Comparison of ENCODE assay signal across 33 cellular contexts in the genomic region with DNA sequence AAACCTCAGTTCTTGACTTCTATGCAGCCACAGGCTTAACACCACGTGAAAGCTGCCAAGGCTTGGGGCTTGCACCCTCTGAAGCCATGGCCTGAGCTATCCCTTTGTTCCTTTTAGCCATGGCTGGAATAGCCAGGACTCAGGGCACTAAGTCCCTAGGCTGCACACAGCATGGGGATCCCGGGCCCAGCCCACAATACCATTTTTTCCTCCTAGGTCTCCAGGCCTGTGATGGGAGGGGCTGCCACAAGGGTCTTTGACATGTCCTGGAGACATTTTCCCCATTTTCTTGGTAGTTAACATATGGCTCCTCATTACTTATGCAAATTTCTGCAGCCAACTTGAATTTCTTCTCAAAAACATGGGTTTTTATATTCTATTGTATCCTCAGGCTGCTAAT.
A peak's percentile ranks its signal among the peaks of the same experiment; 100 is the strongest.
DNase-seq lines count a peak whose midpoint lies in the region; ATAC-seq, FAIRE-seq and TF ChIP-seq lines count a peak whose summit lies in the region.
"Had no signal": no experiment of that assay in that cellular context is flagged by ENCODE, and none has a peak within 500 bp of the region (broad histone marks: within the 10 kb centered on the region; RNA-seq: fewer than 3 reads in every experiment).

No MANE protein-coding gene starts in this region.

- H4K12ac ChIP-seq in trophoblast cell (ENCODE audit: low read depth, low read length), result no peak overlapping the region

- no peak for ATAC-seq in A549
- ATAC-seq in T-cell (replicated peaks in 1 of 4), result no peak
- ATAC-seq: CD8-positive, alpha-beta T cell had no signal

- BruUV-seq in Caco-2 (replicated peaks; lab: Mats Ljungman, UMichigan), result no TSS peak

- H3K27me3 ChIP-seq in trophoblast cell (ENCODE audit: insufficient read depth, low read length), result no peaks in the 10 kb centered on the region
- H3K27me3 ChIP-seq in Caco-2 (replicated peaks; ENCODE audit: control insufficient read depth, insufficient read depth, low read length), result no peaks in the 10 kb centered on the region
- H3K27me3 ChIP-seq: BE2C; BLaER1; BLaER1 treated with 17β-estradiol and CSF1 and Interleukin-3, amounts not matched to agents 10 nM and 100 nM had no signal

- DNase-seq in A549 (ENCODE audit: low read depth in 1 of 2, low spot score in 1 of 2), result no peak
- no peak for DNase-seq in trophoblast cell
- DNase-seq in NCI-H82 treated with DMSO at 0.1 percent for 48 hours (lab: John Stamatoyannopoulos, UW; ENCODE audit: unreplicated experiment), result no peak
- DNase-seq in Caco-2, result no peak
- no peak for DNase-seq in T-cell
- DNase-seq: 8988T; ACHN; AML-193; BE2C; C1 segment of cervical spinal cord; Calu3; CD4-positive, alpha-beta memory T cell; CD4-positive, alpha-beta T cell; CD4-positive, CD25-positive, alpha-beta regulatory T cell; CD8-positive, alpha-beta memory T cell; CD8-positive, alpha-beta T cell; COR-L47; DMS 273 treated with DMSO at 0.1 percent for 48 hours; DMS153; DMS53; DMS79; DMS79 treated with DMSO at 0.1 percent for 48 hours; DND-41; EL had no signal

- no peak overlapping the region for H4K8ac ChIP-seq in trophoblast cell (ENCODE audit: low read depth, low read length)

- no peak overlapping the region for H3K4me3 Mint-ChIP-seq in Caco-2 (ENCODE audit: unreplicated experiment)
- H3K4me3 Mint-ChIP-seq in T-cell, result no peak overlapping the region
- H3K4me3 Mint-ChIP-seq: B cell; CD14-positive monocyte; CD4-positive, alpha-beta memory T cell; CD4-positive, alpha-beta T cell; CD4-positive, CD25-positive, alpha-beta regulatory T cell; CD8-positive, alpha-beta memory T cell; CD8-positive, alpha-beta T cell had no signal

- H3K27ac Mint-ChIP-seq in Caco-2 (ENCODE audit: unreplicated experiment) (no peak overlapping the region), T-cell (no peak overlapping the region)
- H3K27ac Mint-ChIP-seq: B cell; CD14-positive monocyte; CD4-positive, alpha-beta memory T cell; CD4-positive, alpha-beta T cell; CD4-positive, CD25-positive, alpha-beta regulatory T cell; CD8-positive, alpha-beta memory T cell; CD8-positive, alpha-beta T cell had no signal

- H3K14ac ChIP-seq in trophoblast cell (ENCODE audit: low read length), result no peak overlapping the region

- POLR2A ChIA-PET in A549 (lab: Yijun Ruan, JAX), result no interaction called here
- POLR2A ChIA-PET in HEK293 (lab: Yijun Ruan, JAX), result no interaction called here
- POLR2A ChIA-PET in Caco-2 (lab: Charles Lee), result no interaction called here
- POLR2A ChIA-PET in T-cell (lab: Charles Lee), result no interaction called here

- H3K9me3 Mint-ChIP-seq in Caco-2 (ENCODE audit: unreplicated experiment), result peaks cover 20% of the 10 kb centered on the region
- H3K9me3 Mint-ChIP-seq in T-cell, result peaks cover 4 to 9% (median 5%) of the 10 kb centered on the region in 3 donors

- TF ChIP-seq RAD21 in A549 (conservative IDR thresholded peaks at IDR 0.05 in 1 of 2, IDR thresholded peaks at IDR 0.05 in 1 of 2), result no peak

- H3K27ac ChIP-seq in A549, result no peak overlapping the region
- no peak overlapping the region for H3K27ac ChIP-seq in HEK293 (ENCODE audit: extremely low read depth, low read depth, low read length)
- H3K27ac ChIP-seq in trophoblast cell (ENCODE audit: low read depth, low read length), result no peak overlapping the region
- H3K27ac ChIP-seq: 22Rv1; BLaER1; BLaER1 treated with 17β-estradiol and CSF1 and Interleukin-3, amounts not matched to agents 10 nM and 100 nM; C4-2B had no signal

- H2BK12ac ChIP-seq in trophoblast cell (ENCODE audit: low read length), result no peak overlapping the region

- no peaks in the 10 kb centered on the region for H3K79me1 ChIP-seq in trophoblast cell (ENCODE audit: low read length)

- no peak for TF ChIP-seq POLR2A in A549 (IDR thresholded peaks at IDR 0.05; ENCODE audit: low read length)

- no peak overlapping the region for H3K9ac ChIP-seq in trophoblast cell (ENCODE audit: low read length)
- H3K9ac ChIP-seq: BLaER1; BLaER1 treated with 17β-estradiol and CSF1 and Interleukin-3, amounts not matched to agents 10 nM and 100 nM had no signal

- no peak for FAIRE-seq in A549 (lab: Jason Lieb, UNC)
- FAIRE-seq: A204.1, D721Med had no signal

- H3K4ac ChIP-seq in trophoblast cell (ENCODE audit: low read depth, low read length), result no peak overlapping the region

- H3K18ac ChIP-seq in trophoblast cell (ENCODE audit: low read length), result no peak overlapping the region

- H2BK5ac ChIP-seq in trophoblast cell (ENCODE audit: low read depth, low read length, poor library complexity), result no peak overlapping the region

- H3K36me3 Mint-ChIP-seq in Caco-2 (ENCODE audit: insufficient read depth, unreplicated experiment) (no peaks in the 10 kb centered on the region), T-cell (no peaks in the 10 kb centered on the region)
- H3K36me3 Mint-ChIP-seq: CD4-positive, alpha-beta memory T cell; CD4-positive, CD25-positive, alpha-beta regulatory T cell; CD8-positive, alpha-beta memory T cell; CD8-positive, alpha-beta T cell had no signal

- WGBS in A549 (ENCODE audit: missing lambda C conversion rate), result 42% methylated on average over 2 of the region's 2 CpGs
- WGBS in trophoblast cell (ENCODE audit: extremely low coverage, insufficient coverage, insufficient read length), result no CpG with 5 or more reads among the region's 2 CpGs

- H2AK5ac ChIP-seq in trophoblast cell (ENCODE audit: low read length), result no peak overlapping the region

- no peaks in the 10 kb centered on the region for H3K36me3 ChIP-seq in HEK293 (ENCODE audit: control insufficient read depth in 2 of 2, insufficient read depth in 1 of 2, low read length in 2 of 2)
- H3K36me3 ChIP-seq in trophoblast cell (ENCODE audit: control insufficient read depth in 1 of 2, insufficient read depth in 2 of 2, low read length in 2 of 2), result no peaks in the 10 kb centered on the region
- no peaks in the 10 kb centered on the region for H3K36me3 ChIP-seq in Caco-2 (ENCODE audit: control insufficient read depth, insufficient read depth, low read length)
- H3K36me3 ChIP-seq: BE2C; BLaER1; BLaER1 treated with 17β-estradiol and CSF1 and Interleukin-3, amounts not matched to agents 10 nM and 100 nM had no signal

- H3K27me3 Mint-ChIP-seq in Caco-2 (ENCODE audit: insufficient read depth, unreplicated experiment) (no peaks in the 10 kb centered on the region), T-cell (peaks cover 4% of the 10 kb centered on the region in 2 donors)
- H3K27me3 Mint-ChIP-seq: B cell; CD4-positive, alpha-beta T cell; CD4-positive, CD25-positive, alpha-beta regulatory T cell had no signal

- H3K9me3 ChIP-seq in A549 (peaks cover 17% of the 10 kb centered on the region), HEK293 (ENCODE audit: control insufficient read depth, insufficient read depth, low read depth, low read length) (no peaks in the 10 kb centered on the region), trophoblast cell (ENCODE audit: insufficient read depth, low read depth, low read length) (peaks cover 2% of the 10 kb centered on the region), Caco-2 (no peaks in the 10 kb centered on the region)
- H3K9me3 ChIP-seq: BE2C had no signal

- intact Hi-C loops in Caco-2 (cut with micrococcal nuclease; ENCODE audit: unreplicated experiment), result no loop called here

- no peaks in the 10 kb centered on the region for H3K4me1 Mint-ChIP-seq in Caco-2 (ENCODE audit: low read depth, unreplicated experiment)
- no peaks in the 10 kb centered on the region for H3K4me1 Mint-ChIP-seq in T-cell
- H3K4me1 Mint-ChIP-seq: B cell; CD4-positive, alpha-beta memory T cell; CD4-positive, CD25-positive, alpha-beta regulatory T cell; CD8-positive, alpha-beta memory T cell had no signal

- H2BK120ac ChIP-seq in trophoblast cell (ENCODE audit: insufficient read depth, low read length, poor library complexity), result no peak overlapping the region

- CTCF ChIA-PET in A549 (lab: Yijun Ruan, JAX), result no interaction called here
- CTCF ChIA-PET in HEK293 (lab: Yijun Ruan, JAX), result no interaction called here
- CTCF ChIA-PET in Caco-2 (lab: Charles Lee), result no interaction called here
- CTCF ChIA-PET in T-cell (lab: Charles Lee), result no interaction called here

- TF ChIP-seq CTCF in A549 (IDR thresholded peaks at IDR 0.05) (no peak), HEK293 (tag by site-specific recombination; IDR thresholded peaks at IDR 0.05) (no peak), Caco-2 (IDR thresholded peaks at IDR 0.05; ENCODE audit: insufficient read depth in 1 of 2, low read depth in 1 of 2, low read length in 1 of 2, severe bottlenecking in 1 of 2, unreplicated experiment in 1 of 2) (no peak)

- no peak overlapping the region for H4K91ac ChIP-seq in trophoblast cell (ENCODE audit: low read depth, low read length)

- H3K4me2 ChIP-seq in A549, result no peak overlapping the region
- H3K4me2 ChIP-seq in trophoblast cell (ENCODE audit: low read length), result no peak overlapping the region
- H3K4me2 ChIP-seq: BLaER1; BLaER1 treated with 17β-estradiol and CSF1 and Interleukin-3, amounts not matched to agents 10 nM and 100 nM had no signal

- H2AFZ ChIP-seq in trophoblast cell (ENCODE audit: insufficient read depth, low read length, poor library complexity), result no peak overlapping the region

- H3K79me2 ChIP-seq in trophoblast cell (ENCODE audit: control insufficient read depth, insufficient read depth, low read length, poor library complexity), result no peaks in the 10 kb centered on the region

- no peak for TF ChIP-seq EP300 in A549 (IDR thresholded peaks at IDR 0.05)

- H3K4me3 ChIP-seq in A549, result no peak overlapping the region
- no peak overlapping the region for H3K4me3 ChIP-seq in HEK293 (ENCODE audit: low read depth, low read length)
- peak overlapping the region; percentile 48 for H3K4me3 ChIP-seq in trophoblast cell (ENCODE audit: low read depth, low read length)
- no peak overlapping the region for H3K4me3 ChIP-seq in Caco-2 (ENCODE audit: low read depth, low read length)
- H3K4me3 ChIP-seq: BLaER1; BLaER1 treated with 17β-estradiol and CSF1 and Interleukin-3, amounts not matched to agents 10 nM and 100 nM had no signal

- H3K23ac ChIP-seq in trophoblast cell (ENCODE audit: low read length), result no peak overlapping the region

- H3K4me1 ChIP-seq in A549, result peaks cover 10% of the 10 kb centered on the region; the same call in 2 of the 3 replicates
- no peaks in the 10 kb centered on the region for H3K4me1 ChIP-seq in HEK293 (ENCODE audit: control insufficient read depth, insufficient read depth, low read length)
- no peaks in the 10 kb centered on the region for H3K4me1 ChIP-seq in trophoblast cell (ENCODE audit: control insufficient read depth in 1 of 2, insufficient read depth in 2 of 2, low read length in 2 of 2)
- no peaks in the 10 kb centered on the region for H3K4me1 ChIP-seq in Caco-2
- H3K4me1 ChIP-seq: BE2C; BLaER1; BLaER1 treated with 17β-estradiol and CSF1 and Interleukin-3, amounts not matched to agents 10 nM and 100 nM had no signal

TF ChIP-seq in A549, 52 proteins besides CTCF, POLR2A, EP300 and RAD21:
- TF ChIP-seq ZFP36 (IDR thresholded peaks at IDR 0.05; ENCODE audit: borderline replicate concordance, partially characterized antibody) (peak; percentile 84), BHLHE40 (IDR thresholded peaks at IDR 0.05; ENCODE audit: low read depth, low read length) (no peak)

TF ChIP-seq in HEK293, 187 proteins besides CTCF, POLR2A, EP300 and RAD21:
- peak; percentile 71 for TF ChIP-seq ZNF585B (tag by site-specific recombination; IDR thresholded peaks at IDR 0.05)
- no peak for TF ChIP-seq ZFP69B (tag by site-specific recombination; IDR thresholded peaks at IDR 0.05)
